Comparison of ENCODE assay signal across 33 cellular contexts in the genomic region with DNA sequence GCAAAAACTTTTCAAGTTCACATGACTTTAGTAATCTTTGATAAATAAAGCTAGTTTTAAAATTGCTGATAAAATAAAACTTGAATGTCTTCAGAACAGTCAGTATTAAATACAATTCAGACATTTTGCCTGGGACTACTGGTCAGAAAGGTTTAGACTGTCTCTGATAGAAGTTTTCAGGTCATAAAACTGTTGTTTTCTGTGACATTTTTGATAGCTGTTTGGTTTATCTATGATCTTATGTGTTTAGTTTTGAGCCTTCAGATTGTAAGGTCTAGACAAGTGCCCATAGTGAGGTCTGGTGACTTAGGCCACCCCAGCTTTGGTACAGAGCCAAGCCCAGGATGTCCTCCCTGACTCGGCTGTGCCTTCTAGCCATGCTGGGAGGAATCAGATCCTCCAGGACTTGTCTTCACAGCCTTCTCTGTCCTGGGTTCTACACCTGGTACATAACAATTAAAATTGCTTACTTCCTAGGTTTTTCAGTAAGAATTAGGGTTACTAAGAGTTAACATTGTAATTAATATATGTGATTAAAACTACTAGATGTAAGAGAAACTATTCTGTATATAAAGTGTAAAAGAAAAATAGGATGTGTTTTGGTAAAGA.
"Had no signal": no experiment of that assay in that cellular context is flagged by ENCODE, and none has a peak within 500 bp of the region (broad histone marks: within the 10 kb centered on the region; RNA-seq: fewer than 3 reads in every experiment).

No MANE protein-coding gene starts in this region.

- H3K27ac ChIP-seq: brain microvascular endothelial cell, colonic mucosa had no signal

- DNase-seq: activated CD4-positive, alpha-beta T cell treated with anti-CD3 and anti-CD28 coated beads for 36 hours; activated CD4-positive, alpha-beta T cell treated with anti-CD3 and anti-CD28 coated beads, Interleukin-2, amount 10 ng/mL, durations not matched to agents 7 days and 5 days; activated CD4-positive, alpha-beta T cell treated with anti-CD3 and anti-CD28 coated beads, Interleukin-2, amount 50 U/mL, for 48 hours; activated CD8-positive, alpha-beta memory T cell treated with anti-CD3 and anti-CD28 coated beads, Interleukin-2, amount 50 U/mL, for 4 hours; activated gamma-delta T cell treated with Interleukin-2 at 50 U/mL for 16 hours; activated naive CD4-positive, alpha-beta T cell treated with anti-CD3 and anti-CD28 coated beads, Interleukin-2, amount 10 ng/mL, durations not matched to agents 7 days and 5 days; activated naive CD8-positive, alpha-beta T cell treated with anti-CD3 and anti-CD28 coated beads, Interleukin-2, amount 50 U/mL, for 24 hours; activated T-cell treated with anti-CD3 and anti-CD28 coated beads for 4 hours; activated T-cell treated with anti-CD3 and anti-CD28 coated beads, Interleukin-2, amount 50 U/mL, for 4 hours; anterior cingulate cortex; brain microvascular endothelial cell; central memory CD4-positive, alpha-beta T cell; colonic mucosa; MG63; MV-4-11; NCI-H1092 treated with DMSO at 0.1 percent for 48 hours; NCI-H1417; NCI-H146; NCI-H187; NCI-H2029 treated with DMSO at 0.1 percent for 48 hours; NCI-H2107; NCI-H2171; NCI-H510A; NCI-H526; NCI-H748 treated with DMSO at 0.1 percent for 48 hours; NK-92 treated with Interleukin-12 subunit alpha and Interleukin-12 subunit beta, amount 100 ng/mL, for 24 hours; Right ventricle myocardium superior; SW 1271; T1000 had no signal

- H3K4me1 ChIP-seq: colonic mucosa had no signal

- H3K27me3 Mint-ChIP-seq: activated naive CD4-positive, alpha-beta T cell treated with anti-CD3 and anti-CD28 coated beads, Interleukin-2, amount 10 ng/mL, durations not matched to agents 7 days and 5 days had no signal

- H3K4me3 ChIP-seq: colonic mucosa, MG63 had no signal

- H3K4me3 Mint-ChIP-seq: activated CD4-positive, alpha-beta T cell treated with anti-CD3 and anti-CD28 coated beads for 36 hours; activated CD4-positive, alpha-beta T cell treated with anti-CD3 and anti-CD28 coated beads, Interleukin-2, amount 10 ng/mL, durations not matched to agents 7 days and 5 days; activated naive CD4-positive, alpha-beta T cell treated with anti-CD3 and anti-CD28 coated beads, Interleukin-2, amount 10 ng/mL, durations not matched to agents 7 days and 5 days; activated naive CD8-positive, alpha-beta T cell; activated naive CD8-positive, alpha-beta T cell treated with anti-CD3 and anti-CD28 coated beads, Interleukin-2, amount 50 U/mL, for 24 hours; activated T-cell treated with anti-CD3 and anti-CD28 coated beads, Interleukin-2, amount 50 U/mL, for 4 hours; activated T-helper 1 cell treated with anti-CD3 and anti-CD28 coated beads, Interleukin-12 subunit alpha, Interleukin-12 subunit beta, Interleukin-2, Interleukin-4 antibody, amounts not matched to agents 30 ng/mL and 10 ng/mL and 1 ng/mL, durations not matched to agents 14 hours and 24 hours and 36 hours; WTC11 had no signal

- ATAC-seq: activated CD4-positive, alpha-beta T cell treated with anti-CD3 and anti-CD28 coated beads for 36 hours; activated CD4-positive, CD25-positive, alpha-beta regulatory T cell treated with anti-CD3 and anti-CD28 coated beads, Interleukin-2, amount 50 U/mL, for 24 hours; activated naive CD8-positive, alpha-beta T cell treated with anti-CD3 and anti-CD28 coated beads, Interleukin-2, amount 50 U/mL, for 24 hours; activated T-cell treated with anti-CD3 and anti-CD28 coated beads, Interleukin-2, amount 50 U/mL, for 4 hours; WTC11 had no signal

- H3K36me3 ChIP-seq: brain microvascular endothelial cell, colonic mucosa, MG63 had no signal

- H3K36me3 Mint-ChIP-seq: activated naive CD4-positive, alpha-beta T cell treated with anti-CD3 and anti-CD28 coated beads, Interleukin-2, amount 10 ng/mL, durations not matched to agents 7 days and 5 days had no signal

- H3K4me1 Mint-ChIP-seq: activated CD4-positive, alpha-beta T cell treated with anti-CD3 and anti-CD28 coated beads for 36 hours; activated CD4-positive, alpha-beta T cell treated with anti-CD3 and anti-CD28 coated beads, Interleukin-2, amount 10 ng/mL, durations not matched to agents 7 days and 5 days; activated naive CD4-positive, alpha-beta T cell treated with anti-CD3 and anti-CD28 coated beads, Interleukin-2, amount 10 ng/mL, durations not matched to agents 7 days and 5 days; activated naive CD8-positive, alpha-beta T cell treated with anti-CD3 and anti-CD28 coated beads, Interleukin-2, amount 50 U/mL, for 24 hours; WTC11 had no signal

- H3K27ac Mint-ChIP-seq: activated CD4-positive, alpha-beta T cell treated with anti-CD3 and anti-CD28 coated beads for 36 hours; activated CD4-positive, alpha-beta T cell treated with anti-CD3 and anti-CD28 coated beads, Interleukin-2, amount 10 ng/mL, durations not matched to agents 7 days and 5 days; activated naive CD4-positive, alpha-beta T cell treated with anti-CD3 and anti-CD28 coated beads, Interleukin-2, amount 10 ng/mL, durations not matched to agents 7 days and 5 days; activated naive CD8-positive, alpha-beta T cell; activated naive CD8-positive, alpha-beta T cell treated with anti-CD3 and anti-CD28 coated beads, Interleukin-2, amount 50 U/mL, for 24 hours; activated T-helper 1 cell treated with anti-CD3 and anti-CD28 coated beads, Interleukin-12 subunit alpha, Interleukin-12 subunit beta, Interleukin-2, Interleukin-4 antibody, amounts not matched to agents 30 ng/mL and 10 ng/mL and 1 ng/mL, durations not matched to agents 14 hours and 24 hours and 36 hours; WTC11 had no signal

- H3K27me3 ChIP-seq: brain microvascular endothelial cell, colonic mucosa, MG63 had no signal

- H3K9me3 ChIP-seq: colonic mucosa had no signal
